8 cellular contexts compared by ENCODE assay signal in the genomic region with DNA sequence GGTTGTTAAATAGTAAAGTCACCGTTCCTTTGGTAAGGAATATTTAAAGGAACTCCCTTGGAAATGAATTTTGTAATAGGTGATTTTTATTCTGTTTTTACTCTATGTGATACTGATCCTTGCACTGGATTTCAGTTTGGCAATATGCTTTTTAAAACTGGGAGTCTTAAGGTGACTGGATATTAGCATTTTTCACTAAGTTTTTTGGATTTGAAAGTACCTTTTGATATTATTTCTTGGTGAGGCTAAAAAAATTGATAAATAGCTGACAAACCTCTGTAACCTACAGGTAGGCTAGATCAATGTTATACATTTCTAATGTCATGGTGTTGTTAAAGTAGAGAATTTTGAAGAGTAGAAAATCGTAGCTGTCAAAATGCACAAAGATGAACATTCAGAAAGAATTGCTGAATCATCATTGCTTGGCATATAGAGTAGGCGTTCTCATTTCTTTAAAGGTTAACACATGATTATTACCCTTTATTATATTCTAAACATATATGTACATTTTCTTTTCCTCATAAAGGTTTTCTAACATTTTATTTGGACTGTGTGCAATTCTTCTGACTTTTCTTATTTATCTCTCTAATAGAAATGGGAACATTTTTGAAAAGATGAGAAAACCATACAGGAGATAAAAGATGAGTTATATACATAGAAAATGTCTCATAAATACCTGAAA. TPM values are rescaled to one million over a fixed set of nuclear protein-coding genes. Genes with fewer than 3 reads are reported as not detected.
A peak's percentile ranks its signal among the peaks of the same experiment; 100 is the strongest.
DNase-seq lines count a peak whose midpoint lies in the region; ATAC-seq, FAIRE-seq and TF ChIP-seq lines count a peak whose summit lies in the region.

No MANE protein-coding gene starts in this region.

- no peak overlapping the region for H4K8ac ChIP-seq in H1 (ENCODE audit: extremely low read depth, insufficient read depth, low read length)

- H4K20me1 ChIP-seq in PC-3 (ENCODE audit: low read length) (no peaks in the 10 kb centered on the region), H1 (replicated peaks in 1 of 2; ENCODE audit: control insufficient read depth in 1 of 2, insufficient read depth in 2 of 2, low read length in 2 of 2) (no peaks in the 10 kb centered on the region)

- H3K23ac ChIP-seq in H1 (ENCODE audit: insufficient read length), result no peak overlapping the region

- H4K91ac ChIP-seq in H1 (replicated peaks; ENCODE audit: insufficient read length, low read length), result no peak overlapping the region

- WGBS in H1 (ENCODE audit: extremely low coverage in 1 of 2, insufficient coverage in 1 of 2, insufficient read length in 1 of 2, insufficient replicate concordance in 2 of 2, low coverage in 1 of 2, low lambda C conversion rate in 2 of 2, missing lambda C conversion rate in 1 of 2), 2 experiments, result 81% methylated on average over 3 of the region's 3 CpGs; no CpG with 5 or more reads in 1 of the 2 experiments

- H2AFZ ChIP-seq in PC-3 (ENCODE audit: low read length) (peak overlapping the region; percentile 50), H1 (ENCODE audit: low read length) (no peak overlapping the region)

- H3K4ac ChIP-seq in H1 (replicated peaks; ENCODE audit: insufficient read length, low read depth, low read length), result no peak overlapping the region

- H3K36me3 ChIP-seq in PC-3 (ENCODE audit: low read depth, low read length) (no peaks in the 10 kb centered on the region), H1 (ENCODE audit: control insufficient read depth in 2 of 4, insufficient read depth in 4 of 4, low read length in 3 of 4) (no peaks in the 10 kb centered on the region)

- peak overlapping the region; percentile 91 for H3K4me2 ChIP-seq in PC-3 (ENCODE audit: low read length)
- H3K4me2 ChIP-seq in H1 (ENCODE audit: insufficient read depth in 1 of 2, low read depth in 2 of 2, low read length in 2 of 2), result no peak overlapping the region

- H3K4me3 ChIP-seq in PC-3 (ENCODE audit: low read length) (peak overlapping the region; percentile 84), H1 (ENCODE audit: extremely low read depth in 1 of 4, insufficient read depth in 2 of 4, low read depth in 3 of 4, low read length in 4 of 4) (peak overlapping the region in 1 of 4 experiments; percentile 53; a peak in 1 of 8 replicates)

- CTCF ChIA-PET in PC-3 (lab: Charles Lee) (no interaction called here), H1 (lab: Charles Lee; ENCODE audit: partially characterized antibody) (interaction anchor here (0.6 to 2.9 kb wide), 3 partner anchors 12 to 110 kb away, joined by 3 to 15 read pairs (median 5); no protein-coding TSS in a partner anchor)

- H3K27ac ChIP-seq in PC-3 (ENCODE audit: low read length), result peak overlapping the region; percentile 92
- H3K27ac ChIP-seq in H1 (ENCODE audit: low read depth, low read length), result no peak overlapping the region

- H3K4me1 ChIP-seq in PC-3 (ENCODE audit: insufficient read depth, low read length) (peaks cover 47% of the 10 kb centered on the region), H1 (replicated peaks in 1 of 4; ENCODE audit: control insufficient read depth in 3 of 4, insufficient read depth in 4 of 4, low read length in 3 of 4) (peaks cover 0 to 5% (median 3%) of the 10 kb centered on the region in 4 experiments; a peak in 3 of 7 replicates)

- H3K79me2 ChIP-seq in PC-3 (ENCODE audit: low read length) (peaks cover 34% of the 10 kb centered on the region), H1 (ENCODE audit: control insufficient read depth in 1 of 2, insufficient read depth in 2 of 2, low read length in 2 of 2) (peaks cover 0 to 5% of the 10 kb centered on the region in 2 experiments; a peak in 2 of 4 replicates)

- FAIRE-seq in H1 (lab: Jason Lieb, UNC), result no peak

- 0 out of 2 replicates have a peak, but pooled peaks cover 2% of the 10 kb centered on the region for H3K23me2 ChIP-seq in H1 (ENCODE audit: low read depth, low read length)

- no peak overlapping the region for H2BK15ac ChIP-seq in H1 (ENCODE audit: low read length)

- H3K9me2 ChIP-seq in PC-3 (replicated peaks; ENCODE audit: low read length), result no peaks in the 10 kb centered on the region

- DNase-seq in DMS53 treated with DMSO at 0.1 percent for 48 hours (lab: John Stamatoyannopoulos, UW; ENCODE audit: unreplicated experiment) (peak; percentile 60), PC-3 (peak; percentile 29), H1 (ENCODE audit: low read depth in 1 of 2, low spot score in 2 of 2) (no peak), pons (ENCODE audit: low spot score) (peak; percentile 75), NCI-H187 (lab: John Stamatoyannopoulos, UW) (no peak), NCI-H446 (lab: John Stamatoyannopoulos, UW) (no peak)

- H3K9ac ChIP-seq in PC-3 (ENCODE audit: low read length), result peak overlapping the region; percentile 20
- H3K9ac ChIP-seq in H1 (replicated peaks in 1 of 4; ENCODE audit: extremely low read depth in 1 of 4, low read depth in 3 of 4, low read length in 3 of 4), result no peak overlapping the region

- peak overlapping the region; percentile 59 for H4K5ac ChIP-seq in H1 (ENCODE audit: insufficient read length, low read depth, low read length)

- no peak for TF ChIP-seq POLR2A in H1 (IDR thresholded peaks at IDR 0.05; ENCODE audit: control extremely low read depth in 1 of 2, low read depth in 2 of 2, low read length in 2 of 2)

- no peak overlapping the region for H2BK20ac ChIP-seq in H1 (ENCODE audit: low read length)

- intact Hi-C loops in PC-3 (cut with micrococcal nuclease), result no loop called here

- H3K14ac ChIP-seq in H1 (ENCODE audit: insufficient read length), result no peak overlapping the region

- POLR2A ChIA-PET in PC-3 (lab: Charles Lee; ENCODE audit: unreplicated experiment), result interaction anchor here (0.5 to 0.7 kb wide), 3 partner anchors 11 to 111 kb away, joined by 3 to 4 read pairs (median 4); no protein-coding TSS in a partner anchor
- POLR2A ChIA-PET in H1 (lab: Charles Lee; ENCODE audit: partially characterized antibody), result interaction anchor here (0.7 to 8.6 kb wide), 10 partner anchors 9 to 115 kb away, joined by 3 to 180 read pairs (median 10); a partner anchor contains a TSS

- ATAC-seq in PC-3, result no peak
- no peak for ATAC-seq in GM21447 (IDR thresholded peaks at IDR 0.05; ENCODE audit: unreplicated experiment)
- no peak for ATAC-seq in HG03442 (IDR thresholded peaks at IDR 0.05; ENCODE audit: unreplicated experiment)

- H3K18ac ChIP-seq in H1 (ENCODE audit: extremely low read depth, low read length), result no peak overlapping the region

- no peaks in the 10 kb centered on the region for H3F3A ChIP-seq in PC-3 (ENCODE audit: low read length, unreplicated experiment)

- no peak overlapping the region for H2BK5ac ChIP-seq in H1 (ENCODE audit: low read depth, low read length)

- no TSS peak for BruUV-seq in PC-3 (replicated peaks; lab: Mats Ljungman, UMichigan)

- TF ChIP-seq CTCF in PC-3 (conservative IDR thresholded peaks at IDR 0.05; ENCODE audit: low read depth, low read length) (no peak), H1 (IDR thresholded peaks at IDR 0.05; ENCODE audit: control extremely low read depth in 1 of 3, insufficient read depth in 1 of 3, low read depth in 1 of 3, low read length in 3 of 3) (no peak)

- no peak for TF ChIP-seq RAD21 in H1 (IDR thresholded peaks at IDR 0.05 in 1 of 2, conservative IDR thresholded peaks at IDR 0.05 in 1 of 2; ENCODE audit: low read depth in 2 of 2, low read length in 2 of 2)

- H3K27me3 ChIP-seq in PC-3 (ENCODE audit: low read length) (no peaks in the 10 kb centered on the region), H1 (replicated peaks in 1 of 4; ENCODE audit: control insufficient read depth in 3 of 4, extremely low read depth in 1 of 4, insufficient read depth in 3 of 4, low read length in 3 of 4) (no peaks in the 10 kb centered on the region)

- H3K9me3 ChIP-seq in PC-3 (ENCODE audit: low read length) (no peaks in the 10 kb centered on the region), H1 (ENCODE audit: insufficient read depth in 2 of 2, low read depth in 1 of 2, low read length in 1 of 2) (no peaks in the 10 kb centered on the region)

- H2BK12ac ChIP-seq in H1 (ENCODE audit: low read depth, low read length), result no peak overlapping the region

- TF ChIP-seq EP300 in H1 (IDR thresholded peaks at IDR 0.05; ENCODE audit: borderline replicate concordance in 1 of 2, low read depth in 2 of 2, low read length in 2 of 2), result no peak

- H2AK5ac ChIP-seq in H1 (ENCODE audit: low read depth, low read length), result no peak overlapping the region

- no peak overlapping the region for H2BK120ac ChIP-seq in H1 (replicated peaks; ENCODE audit: low read depth, low read length)

- H3K56ac ChIP-seq in H1 (replicated peaks; ENCODE audit: insufficient read length, low read depth, low read length), result no peak overlapping the region

- H3K79me1 ChIP-seq in H1 (ENCODE audit: low read depth, low read length), result no peaks in the 10 kb centered on the region

RNA-seq across cellular contexts. Expression of a gene that starts 1.5 kb away (rescaled TPM):
- 4.5 and 10.5 TPM in 2 replicates for total RNA-seq in PC-3 (2014; rRNA removed)
- 20.2 and 21.8 TPM in 2 replicates for total RNA-seq in H1 (2021; fragmentation: NEBNext Ultra II Directional; extraction: Animal tissue kit (Norgen Biotek cat#: 25700))
- polyA plus RNA-seq in H1 (2011; rRNA removed), result 5.7 and 6.6 TPM in 2 replicates
- polyA plus RNA-seq in H1 (2011; cell fraction: cytosol; rRNA removed), result 13.8 TPM
- polyA plus RNA-seq in H1 (2011; cell fraction: nucleus; rRNA removed), result 6.9 TPM
- polyA plus RNA-seq in H1 (2012, experiment 1 of 2), result 16.5 to 22.0 TPM (median 17.5 TPM) in 4 replicates
- polyA plus RNA-seq in H1 (2012, experiment 2 of 2), result 2.2 TPM
- 10.6 TPM for polyA plus RNA-seq in H1 (2013, experiment 1 of 2)
- polyA plus RNA-seq in H1 (2013, experiment 2 of 2), result 10.2 TPM
- polyA minus RNA-seq in H1 (2011; rRNA and poly(A)+ RNA removed), result 6.6 and 8.5 TPM in 2 replicates
- polyA minus RNA-seq in H1 (2011; cell fraction: cytosol; rRNA and poly(A)+ RNA removed), result 6.3 TPM
- polyA minus RNA-seq in H1 (2011; cell fraction: nucleus; rRNA and poly(A)+ RNA removed), result 17.7 TPM

RNA-seq across cellular contexts. Expression of a gene that starts 24.3 kb away (rescaled TPM):
- 81.5 and 93.4 TPM in 2 replicates for total RNA-seq in PC-3 (2014; rRNA removed)
- total RNA-seq in H1 (2021; fragmentation: NEBNext Ultra II Directional; extraction: Animal tissue kit (Norgen Biotek cat#: 25700)), result 201 and 206 TPM in 2 replicates
- 184 and 224 TPM in 2 replicates for polyA plus RNA-seq in H1 (2011; rRNA removed)
- polyA plus RNA-seq in H1 (2011; cell fraction: cytosol; rRNA removed), result 191 TPM
- 343 TPM for polyA plus RNA-seq in H1 (2011; cell fraction: nucleus; rRNA removed)
- 166 to 259 TPM (median 197 TPM) in 4 replicates for polyA plus RNA-seq in H1 (2012, experiment 1 of 2)
- 45.4 TPM for polyA plus RNA-seq in H1 (2012, experiment 2 of 2)
- 217 TPM for polyA plus RNA-seq in H1 (2013, experiment 1 of 2)
- 211 TPM for polyA plus RNA-seq in H1 (2013, experiment 2 of 2)
- 237 and 251 TPM in 2 replicates for polyA minus RNA-seq in H1 (2011; rRNA and poly(A)+ RNA removed)
- 148 TPM for polyA minus RNA-seq in H1 (2011; cell fraction: cytosol; rRNA and poly(A)+ RNA removed)
- 356 TPM for polyA minus RNA-seq in H1 (2011; cell fraction: nucleus; rRNA and poly(A)+ RNA removed)

RNA-seq across cellular contexts. Expression of a gene that starts 42.6 kb away (rescaled TPM):
- total RNA-seq in PC-3 (2014; rRNA removed), result not detected in 2 replicates
- 0.69 and 1.9 TPM in 2 replicates for total RNA-seq in H1 (2021; fragmentation: NEBNext Ultra II Directional; extraction: Animal tissue kit (Norgen Biotek cat#: 25700))
- polyA plus RNA-seq in H1 (2011; rRNA removed), result 0.22 and 0.29 TPM in 2 replicates
- 0.36 TPM for polyA plus RNA-seq in H1 (2011; cell fraction: cytosol; rRNA removed)
- polyA plus RNA-seq in H1 (2011; cell fraction: nucleus; rRNA removed), result 0.17 TPM
- polyA plus RNA-seq in H1 (2012, experiment 1 of 2), result 0.31 to 0.70 TPM (median 0.44 TPM) in 4 replicates
- 0.18 TPM for polyA plus RNA-seq in H1 (2012, experiment 2 of 2)
- 0.43 TPM for polyA plus RNA-seq in H1 (2013, experiment 1 of 2)
- polyA plus RNA-seq in H1 (2013, experiment 2 of 2), result 0.31 TPM
- 0.41 and 0.56 TPM in 2 replicates for polyA minus RNA-seq in H1 (2011; rRNA and poly(A)+ RNA removed)
- polyA minus RNA-seq in H1 (2011; cell fraction: cytosol; rRNA and poly(A)+ RNA removed), result 0.59 TPM
- polyA minus RNA-seq in H1 (2011; cell fraction: nucleus; rRNA and poly(A)+ RNA removed), result 1.5 TPM

Comparison
In these comparisons a context has a peak if more than half of its experiments do, and no peak if none do; other contexts are left out.
1. DNase-seq: peak in DMS53 treated with DMSO at 0.1 percent for 48 hours (single experiment), PC-3 (single experiment) and pons (single experiment); none in H1 (0 of 2), NCI-H187 (0 of 2) and NCI-H446 (0 of 2).